In genomic region chr7:104943502-104944343, GRCh38 we compare ENCODE assay signal across 1 cellular context.
A peak's percentile ranks its signal among the peaks of the same experiment; 100 is the strongest.
TF ChIP-seq lines count a peak whose summit lies in the region.

No MANE protein-coding gene starts in this region.

TF ChIP-seq in HepG2, 621 proteins besides CTCF, POLR2A, EP300 and RAD21 (continued from another document):
- TF ChIP-seq, protein P1, sequence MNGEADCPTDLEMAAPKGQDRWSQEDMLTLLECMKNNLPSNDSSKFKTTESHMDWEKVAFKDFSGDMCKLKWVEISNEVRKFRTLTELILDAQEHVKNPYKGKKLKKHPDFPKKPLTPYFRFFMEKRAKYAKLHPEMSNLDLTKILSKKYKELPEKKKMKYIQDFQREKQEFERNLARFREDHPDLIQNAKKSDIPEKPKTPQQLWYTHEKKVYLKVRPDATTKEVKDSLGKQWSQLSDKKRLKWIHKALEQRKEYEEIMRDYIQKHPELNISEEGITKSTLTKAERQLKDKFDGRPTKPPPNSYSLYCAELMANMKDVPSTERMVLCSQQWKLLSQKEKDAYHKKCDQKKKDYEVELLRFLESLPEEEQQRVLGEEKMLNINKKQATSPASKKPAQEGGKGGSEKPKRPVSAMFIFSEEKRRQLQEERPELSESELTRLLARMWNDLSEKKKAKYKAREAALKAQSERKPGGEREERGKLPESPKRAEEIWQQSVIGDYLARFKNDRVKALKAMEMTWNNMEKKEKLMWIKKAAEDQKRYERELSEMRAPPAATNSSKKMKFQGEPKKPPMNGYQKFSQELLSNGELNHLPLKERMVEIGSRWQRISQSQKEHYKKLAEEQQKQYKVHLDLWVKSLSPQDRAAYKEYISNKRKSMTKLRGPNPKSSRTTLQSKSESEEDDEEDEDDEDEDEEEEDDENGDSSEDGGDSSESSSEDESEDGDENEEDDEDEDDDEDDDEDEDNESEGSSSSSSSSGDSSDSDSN (CRISPR knock-in tag; IDR thresholded peaks at IDR 0.05): no peak
- 0 out of 2 replicates have a peak, but pooled peaks have one; percentile 28 for TF ChIP-seq NR2F2 (IDR thresholded peaks at IDR 0.05; ENCODE audit: borderline replicate concordance, low read depth)
